Comparison of ENCODE assay signal across 1 cellular context in the genomic region with DNA sequence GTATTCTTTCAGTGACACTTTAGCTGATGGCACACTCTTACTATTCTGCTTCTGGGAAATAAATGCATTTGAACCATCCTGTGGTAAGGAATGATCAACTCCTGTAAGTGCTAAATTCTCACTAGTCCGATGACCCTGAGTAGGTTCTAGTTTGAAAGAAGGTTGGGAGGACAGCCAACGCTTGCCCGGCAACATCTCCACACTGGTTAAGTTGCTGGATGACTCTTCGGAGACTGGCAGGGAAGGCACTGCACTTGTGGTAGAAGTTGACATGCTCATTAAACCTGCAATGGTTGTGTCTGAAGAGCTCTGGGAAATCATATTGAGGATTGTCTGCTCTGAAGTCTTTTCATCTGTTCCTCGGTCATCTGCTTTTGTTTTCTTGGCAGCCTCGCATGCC.
TF ChIP-seq lines count a peak whose summit lies in the region.

No MANE protein-coding gene starts in this region.

TF ChIP-seq in K562, 482 proteins besides CTCF, POLR2A, EP300 and RAD21 (continued from another document):
- TF ChIP-seq, protein P1, sequence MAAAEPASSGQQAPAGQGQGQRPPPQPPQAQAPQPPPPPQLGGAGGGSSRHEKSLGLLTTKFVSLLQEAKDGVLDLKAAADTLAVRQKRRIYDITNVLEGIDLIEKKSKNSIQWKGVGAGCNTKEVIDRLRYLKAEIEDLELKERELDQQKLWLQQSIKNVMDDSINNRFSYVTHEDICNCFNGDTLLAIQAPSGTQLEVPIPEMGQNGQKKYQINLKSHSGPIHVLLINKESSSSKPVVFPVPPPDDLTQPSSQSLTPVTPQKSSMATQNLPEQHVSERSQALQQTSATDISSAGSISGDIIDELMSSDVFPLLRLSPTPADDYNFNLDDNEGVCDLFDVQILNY (CRISPR knock-in tag; IDR thresholded peaks at IDR 0.05): no peak
- no peak for TF ChIP-seq FOXP1 (CRISPR knock-in tag; IDR thresholded peaks at IDR 0.05)
- TF ChIP-seq BCOR (IDR thresholded peaks at IDR 0.05): no peak
- TF ChIP-seq CBX1 (IDR thresholded peaks at IDR 0.05; ENCODE audit: low read depth): no peak
